ENCODE assay signal across 11 cellular contexts in the genomic region with DNA sequence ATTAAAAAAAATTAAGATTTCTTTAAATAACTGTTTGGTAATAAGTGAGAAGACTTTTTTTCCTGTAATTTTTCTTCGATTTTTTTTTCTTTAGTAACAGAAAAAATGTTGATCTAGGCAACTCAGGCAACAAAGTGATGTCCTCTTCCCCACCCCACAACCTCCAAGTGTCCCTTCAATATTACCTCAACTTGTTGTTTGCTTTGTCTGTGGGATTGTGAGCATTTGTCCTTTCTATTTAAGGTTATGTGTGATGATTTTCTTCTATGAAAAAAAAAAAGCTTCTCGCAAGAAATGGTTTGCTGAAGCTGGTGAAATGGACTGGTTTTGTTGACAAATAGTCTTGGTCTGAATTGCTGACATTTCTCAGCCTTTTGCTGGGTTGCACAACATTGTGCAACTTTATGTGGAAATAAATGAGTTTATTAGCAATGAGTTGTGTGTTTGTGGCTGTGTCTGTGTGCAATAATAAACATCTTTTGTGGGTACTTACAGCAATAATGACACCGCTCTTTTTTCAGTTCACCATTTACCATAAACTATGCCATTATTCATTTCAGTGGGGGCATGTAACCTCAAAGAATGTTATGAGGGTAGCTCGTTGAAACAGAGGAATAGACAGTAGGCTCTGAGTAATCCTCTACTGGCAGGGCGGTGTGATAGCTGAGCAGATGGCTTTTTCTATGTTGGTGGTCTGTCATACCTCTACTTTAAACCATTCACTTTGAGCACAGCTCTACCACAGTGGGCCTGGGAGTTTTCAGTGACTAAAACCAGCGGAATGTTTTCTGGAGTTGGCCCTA.
A peak's percentile ranks its signal among the peaks of the same experiment; 100 is the strongest.
DNase-seq lines count a peak whose midpoint lies in the region; ATAC-seq and TF ChIP-seq lines count a peak whose summit lies in the region.
"Had no signal": no experiment of that assay in that cellular context is flagged by ENCODE, and none has a peak within 500 bp of the region (broad histone marks: within the 10 kb centered on the region; RNA-seq: fewer than 3 reads in every experiment).

No MANE protein-coding gene starts in this region.

- H3K79me2 ChIP-seq in Karpas-422 (ENCODE audit: low read length): no peaks in the 10 kb centered on the region

- no peaks in the 10 kb centered on the region for H3K9me3 ChIP-seq in Karpas-422 (ENCODE audit: low read length)
- H3K9me3 ChIP-seq in right lobe of liver: no peaks in the 10 kb centered on the region

- H3K4me3 ChIP-seq in Karpas-422 (ENCODE audit: low read length) (no peak overlapping the region), astrocyte of the spinal cord (ENCODE audit: low read depth, low read length) (no peak overlapping the region), right lobe of liver (no peak overlapping the region)

- ATAC-seq in right lobe of liver (peak; percentile 56 to 77 (median 65)), HG02678 (IDR thresholded peaks at IDR 0.05; ENCODE audit: unreplicated experiment) (no peak), HG03175 (IDR thresholded peaks at IDR 0.05; ENCODE audit: unreplicated experiment) (no peak)

- peak; percentile 98 for DNase-seq in A172 (ENCODE audit: low spot score)
- peak; percentile 25 for DNase-seq in Karpas-422
- peak; percentile 92 for DNase-seq in astrocyte of the spinal cord (ENCODE audit: low read depth, low spot score)
- DNase-seq in right lobe of liver: no peak
- DNase-seq in GDM1 (lab: John Stamatoyannopoulos, UW): no peak
- no peak for DNase-seq in NCI-H82 treated with DMSO at 0.1 percent for 48 hours (lab: John Stamatoyannopoulos, UW; ENCODE audit: unreplicated experiment)
- DNase-seq: ACHN; effector memory CD4-positive, alpha-beta T cell; NCI-H1105 had no signal

- in situ Hi-C loops in astrocyte of the spinal cord (cut with HindIII; ENCODE audit: low sequenced_read_pairs): no loop called here

- no peak overlapping the region for H3K27ac ChIP-seq in Karpas-422 (ENCODE audit: low read length)
- H3K27ac ChIP-seq in right lobe of liver: peak overlapping the region in 2 of 3 donors; percentile 29 to 49

- TF ChIP-seq CTCF in astrocyte of the spinal cord (IDR thresholded peaks at IDR 0.05; ENCODE audit: low read depth, low read length) (no peak), right lobe of liver (IDR thresholded peaks at IDR 0.05) (no peak)

- no peak for TF ChIP-seq POLR2A in right lobe of liver (IDR thresholded peaks at IDR 0.05)

- H3K4me2 ChIP-seq in Karpas-422 (ENCODE audit: low read depth, low read length, poor library complexity, severe bottlenecking): no peak overlapping the region

- no peaks in the 10 kb centered on the region for H3K27me3 ChIP-seq in Karpas-422 (ENCODE audit: low read length)
- no peaks in the 10 kb centered on the region for H3K27me3 ChIP-seq in right lobe of liver

- intact Hi-C loops in right lobe of liver (cut with DNase I): no loop called here

- no peaks in the 10 kb centered on the region for H4K20me1 ChIP-seq in Karpas-422 (ENCODE audit: insufficient read depth, low read depth, low read length)

- H3K4me1 ChIP-seq in Karpas-422 (ENCODE audit: low read length) (no peaks in the 10 kb centered on the region), right lobe of liver (peaks cover 0 to 11% (median 0%) of the 10 kb centered on the region in 4 donors)

- H2AFZ ChIP-seq in Karpas-422 (ENCODE audit: low read length): no peak overlapping the region

- H3K9me2 ChIP-seq in Karpas-422 (replicated peaks; ENCODE audit: insufficient read depth, low read length): no peaks in the 10 kb centered on the region

- no peaks in the 10 kb centered on the region for H3K36me3 ChIP-seq in Karpas-422 (ENCODE audit: insufficient read depth, low read length)
- no peaks in the 10 kb centered on the region for H3K36me3 ChIP-seq in right lobe of liver

- WGBS in right lobe of liver (ENCODE audit: insufficient coverage, low coverage, low lambda C conversion rate, missing lambda C conversion rate): 38% methylated on average over 5 of the region's 6 CpGs

- no peak overlapping the region for H3K9ac ChIP-seq in Karpas-422 (ENCODE audit: low read length)

Comparison
In these comparisons a context has a peak if more than half of its experiments do, and no peak if none do; other contexts are left out.
1. DNase-seq: peak in A172 (single experiment), Karpas-422 (single experiment) and astrocyte of the spinal cord (single experiment); none in right lobe of liver (0 of 3), GDM1 (single experiment) and NCI-H82 treated with DMSO at 0.1 percent for 48 hours (single experiment).
2. ATAC-seq: peak in right lobe of liver (4 of 4); none in HG02678 (single experiment) and HG03175 (single experiment).